ENCODE assay signal across 17 cellular contexts in the genomic region with DNA sequence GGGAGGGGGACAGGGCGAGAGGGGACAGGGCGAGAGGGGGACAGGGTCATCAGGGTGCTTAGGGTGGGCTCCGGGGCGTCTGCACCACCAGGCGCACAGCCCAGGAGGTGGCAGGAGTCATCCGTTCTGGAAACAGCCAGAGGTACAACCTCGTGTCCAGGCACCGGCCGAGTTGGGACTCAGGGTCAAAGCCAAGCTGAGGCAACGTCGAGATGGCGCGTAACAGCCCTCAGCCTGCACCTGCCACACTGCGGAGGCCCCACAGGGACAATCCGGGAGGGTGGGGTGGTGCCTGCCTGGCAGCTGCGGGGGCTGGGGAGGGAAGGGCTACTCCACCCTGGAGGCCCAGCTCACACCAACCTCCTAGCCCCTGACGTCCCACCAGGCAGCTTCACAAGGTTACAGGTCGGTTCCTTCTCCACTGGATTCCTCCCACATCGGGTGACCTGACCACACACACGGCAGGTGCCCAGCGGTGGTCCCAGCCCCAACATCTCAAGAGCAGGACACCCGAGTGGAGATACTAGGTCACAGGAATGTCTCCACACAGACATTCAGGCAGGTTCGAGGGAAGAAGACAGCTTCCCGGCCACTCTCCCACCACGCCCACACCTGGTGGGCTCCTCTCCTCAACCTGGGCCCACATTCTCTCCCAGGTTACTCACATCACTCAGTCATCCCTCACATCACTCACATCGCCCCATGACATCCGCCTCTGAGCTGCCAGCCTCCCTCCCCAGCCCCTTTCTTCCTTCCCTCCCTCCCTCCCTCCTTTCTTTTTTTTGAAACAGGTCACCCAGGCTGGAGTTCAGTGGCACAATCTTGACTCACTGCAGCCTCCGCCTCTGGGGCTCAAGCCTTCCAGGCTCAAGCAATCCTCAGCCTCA. TPM values are rescaled to one million over a fixed set of nuclear protein-coding genes. Genes with fewer than 3 reads are reported as not detected.
A peak's percentile ranks its signal among the peaks of the same experiment; 100 is the strongest.
DNase-seq lines count a peak whose midpoint lies in the region; ATAC-seq and TF ChIP-seq lines count a peak whose summit lies in the region.
"Had no signal": no experiment of that assay in that cellular context is flagged by ENCODE, and none has a peak within 500 bp of the region (broad histone marks: within the 10 kb centered on the region; RNA-seq: fewer than 3 reads in every experiment).

No MANE protein-coding gene starts in this region.

- ATAC-seq in left cardiac atrium (peak in 1 of 2 donors; percentile 7), upper lobe of right lung (peak; percentile 53), HG03378 (IDR thresholded peaks at IDR 0.05; ENCODE audit: unreplicated experiment) (no peak)
- ATAC-seq: activated CD8-positive, alpha-beta T cell treated with anti-CD3 and anti-CD28 coated beads, Interleukin-2, amount 10 ng/mL, durations not matched to agents 7 days and 5 days had no signal

- DNase-seq in left cardiac atrium: peak; percentile 47
- DNase-seq in cardiac septum (ENCODE audit: low spot score): no peak
- DNase-seq in epithelial cell of proximal tubule (ENCODE audit: low read depth): no peak
- peak; percentile 72 for DNase-seq in myocyte (ENCODE audit: low read depth)
- DNase-seq in upper lobe of right lung: no peak
- no peak for DNase-seq in NCI-H2227 (lab: John Stamatoyannopoulos, UW; ENCODE audit: unreplicated experiment)
- DNase-seq in activated CD8-positive, alpha-beta memory T cell treated with anti-CD3 and anti-CD28 coated beads for 24 hours: no peak
- DNase-seq: activated CD8-positive, alpha-beta T cell treated with anti-CD3 and anti-CD28 coated beads, Interleukin-2, amount 10 ng/mL, durations not matched to agents 7 days and 5 days; CD4-positive, alpha-beta memory T cell; NCI-H2107; NCI-H748 treated with DMSO at 0.1 percent for 48 hours; Peyer's patch; stimulated activated CD4-positive, alpha-beta T cell treated with anti-CD3 and anti-CD28 coated beads, Interleukin-4, amount 100 ng/mL, for 1 hour; stimulated activated CD8-positive, alpha-beta memory T cell treated with anti-CD3 and anti-CD28 coated beads, Interleukin-4, amount 100 ng/mL, for 48 hours; T-cell had no signal

- H3K4me3 ChIP-seq in epithelial cell of proximal tubule (ENCODE audit: low read depth, low read length) (peak overlapping the region; percentile 6), upper lobe of right lung (no peak overlapping the region)
- H3K4me3 ChIP-seq: Peyer's patch had no signal

- H3K27ac ChIP-seq in upper lobe of right lung: no peak overlapping the region
- H3K27ac ChIP-seq: epithelial cell of prostate, Peyer's patch had no signal

- no peaks in the 10 kb centered on the region for H3K9me3 ChIP-seq in upper lobe of right lung
- H3K9me3 ChIP-seq: Peyer's patch had no signal

- no peaks in the 10 kb centered on the region for H3K4me1 ChIP-seq in upper lobe of right lung

- TF ChIP-seq CTCF in epithelial cell of proximal tubule (conservative IDR thresholded peaks at IDR 0.05; ENCODE audit: low read depth, low read length): no peak
- no peak for TF ChIP-seq CTCF in upper lobe of right lung (IDR thresholded peaks at IDR 0.05)

- no peaks in the 10 kb centered on the region for H3K27me3 ChIP-seq in upper lobe of right lung
- H3K27me3 ChIP-seq: Peyer's patch had no signal

- intact Hi-C loops in left cardiac atrium (cut with DNase I) (no loop called here), cardiac septum (cut with DNase I) (no loop called here), upper lobe of right lung (cut with DNase I) (no loop called here)

- H3K36me3 ChIP-seq in upper lobe of right lung: no peaks in the 10 kb centered on the region
- H3K36me3 ChIP-seq: Peyer's patch had no signal

RNA-seq across cellular contexts. Expression of gene RPH3AL, which starts 47.3 kb away (rescaled TPM):
- total RNA-seq in left cardiac atrium (10 to 100 TPM in 1 of 2 donors, 1 to 10 TPM in 1; 5.9 to 10.9 TPM), cardiac septum (5.5 TPM), epithelial cell of proximal tubule (15.9 and 40.8 TPM in 2 replicates), myocyte (24.3 and 26.0 TPM in 2 replicates), upper lobe of right lung (33.3 TPM)
- polyA plus RNA-seq in myocyte (2012): 20.9 TPM

Comparison
In these comparisons a context has a peak if more than half of its experiments do, and no peak if none do; other contexts are left out.
1. DNase-seq: peak in left cardiac atrium (single experiment) and myocyte (single experiment); none in cardiac septum (single experiment), epithelial cell of proximal tubule (single experiment), upper lobe of right lung (single experiment), NCI-H2227 (single experiment) and activated CD8-positive, alpha-beta memory T cell treated with anti-CD3 and anti-CD28 coated beads for 24 hours (single experiment).